In genomic region chr16:83973077-83973476, GRCh38 we compare ENCODE assay signal across 19 cellular contexts. TPM values are rescaled to one million over a fixed set of nuclear protein-coding genes. Genes with fewer than 3 reads are reported as not detected.
DNase-seq lines count a peak whose midpoint lies in the region; ATAC-seq lines count a peak whose summit lies in the region.
"Had no signal": no experiment of that assay in that cellular context is flagged by ENCODE, and none has a peak within 500 bp of the region (broad histone marks: within the 10 kb centered on the region; RNA-seq: fewer than 3 reads in every experiment).

No MANE protein-coding gene starts in this region.

- H2BK120ac ChIP-seq in neuronal stem cell (ENCODE audit: low read depth, low read length): no peak overlapping the region

- H3K4me3 ChIP-seq in NT2/D1 (ENCODE audit: insufficient read length, low read depth): no peak overlapping the region
- H3K4me3 ChIP-seq in neuronal stem cell (ENCODE audit: low read length in 2 of 2): no peak overlapping the region
- H3K4me3 ChIP-seq in aorta (ENCODE audit: low read length in 2 of 2): no peak overlapping the region
- H3K4me3 ChIP-seq: A549 had no signal

- no peak overlapping the region for H2BK15ac ChIP-seq in neuronal stem cell (ENCODE audit: low read length)

- H2BK5ac ChIP-seq in neuronal stem cell (ENCODE audit: low read length): no peak overlapping the region

- WGBS in neuronal stem cell (ENCODE audit: extremely low coverage in 2 of 2, insufficient read length in 2 of 2, insufficient replicate concordance in 1 of 2), 2 donors: no CpG with 5 or more reads among the region's 10 CpGs
- 85 to 86% methylated on average over 10 of the region's 10 CpGs for WGBS in aorta, 2 donors

- no peak overlapping the region for H4K91ac ChIP-seq in neuronal stem cell (ENCODE audit: low read depth, low read length, poor library complexity)

- H3K14ac ChIP-seq in neuronal stem cell (ENCODE audit: low read length): peak overlapping the region; percentile 28

- no peak overlapping the region for H3K4me2 ChIP-seq in neuronal stem cell (ENCODE audit: insufficient read depth, low read length, poor library complexity, severe bottlenecking)
- H3K4me2 ChIP-seq: A549 had no signal

- H2BK12ac ChIP-seq in neuronal stem cell (ENCODE audit: low read length): no peak overlapping the region

- H3K36me3 ChIP-seq in NT2/D1 (ENCODE audit: insufficient read depth, insufficient read length, low read length) (no peaks in the 10 kb centered on the region), neuronal stem cell (replicated peaks in 1 of 2; ENCODE audit: control insufficient read depth in 2 of 2, insufficient read depth in 2 of 2, low read length in 2 of 2) (peaks cover 0 to 4% of the 10 kb centered on the region in 2 donors), aorta (ENCODE audit: control insufficient read depth in 1 of 2, insufficient read depth in 2 of 2, low read length in 1 of 2) (no peaks in the 10 kb centered on the region)

- intact Hi-C loops in Right ventricle myocardium inferior (cut with DNase I) (no loop called here), cardiac septum (cut with DNase I) (no loop called here), aorta (cut with DNase I) (no loop called here)

- peak overlapping the region; percentile 65 for H3K18ac ChIP-seq in neuronal stem cell (ENCODE audit: low read length)

- H3K9me3 ChIP-seq in NT2/D1 (ENCODE audit: insufficient read depth, low read length) (peaks cover 11% of the 10 kb centered on the region), neuronal stem cell (replicated peaks in 1 of 2; ENCODE audit: control insufficient read depth in 2 of 2, insufficient read depth in 1 of 2, low read depth in 1 of 2, low read length in 2 of 2) (peaks cover 0 to 14% of the 10 kb centered on the region in 2 donors), aorta (ENCODE audit: control insufficient read depth, low read length) (no peaks in the 10 kb centered on the region)

- no peak overlapping the region for H3K27ac ChIP-seq in neuronal stem cell (replicated peaks; ENCODE audit: low read length)
- H3K27ac ChIP-seq in aorta (ENCODE audit: low read depth in 1 of 2, low read length in 2 of 2): no peak overlapping the region
- H3K27ac ChIP-seq: 22Rv1, A549, C4-2B had no signal

- no peak for ATAC-seq in Right ventricle myocardium inferior
- no peak for ATAC-seq in aorta (ENCODE audit: low FRiP score)
- no peak for ATAC-seq in esophagus mucosa
- ATAC-seq: HCT116, HepG2 had no signal

- H3K79me1 ChIP-seq in neuronal stem cell (ENCODE audit: low read depth, low read length): peaks cover 2% of the 10 kb centered on the region

- no peak overlapping the region for H2AFZ ChIP-seq in neuronal stem cell (ENCODE audit: low read length)

- H3K4ac ChIP-seq in neuronal stem cell (ENCODE audit: low read length): no peak overlapping the region

- peak; percentile 25 for DNase-seq in Right ventricle myocardium inferior (ENCODE audit: missing footprints)
- DNase-seq in cardiac septum (ENCODE audit: low spot score): no peak
- no peak for DNase-seq in NT2/D1 (ENCODE audit: low read depth, low spot score)
- DNase-seq in neuronal stem cell (ENCODE audit: low spot score): no peak
- DNase-seq in aorta: peak; percentile 31 to 34
- DNase-seq in stimulated activated CD4-positive, alpha-beta T cell treated with anti-CD3 and anti-CD28 coated beads, Interleukin-4, amount 100 ng/mL, for 1 hour: no peak
- DNase-seq: AML-193; CD4-positive, alpha-beta memory T cell; DMS153; DMS79; GDM1; GOT3 had no signal

- H3K9ac ChIP-seq in NT2/D1 (ENCODE audit: insufficient read length, low read depth) (peak overlapping the region; percentile 25), neuronal stem cell (ENCODE audit: low read depth, low read length, poor library complexity) (no peak overlapping the region)

- H4K8ac ChIP-seq in neuronal stem cell (ENCODE audit: low read depth, low read length): no peak overlapping the region

- H2AK5ac ChIP-seq in neuronal stem cell (ENCODE audit: low read depth, low read length): peak overlapping the region; percentile 10

- H3K4me1 ChIP-seq in NT2/D1 (ENCODE audit: insufficient read depth, insufficient read length) (peaks cover 31% of the 10 kb centered on the region), neuronal stem cell (ENCODE audit: control insufficient read depth in 2 of 2, insufficient read depth in 1 of 2, low read depth in 1 of 2, low read length in 2 of 2) (peaks cover 8 to 10% of the 10 kb centered on the region in 2 donors), aorta (ENCODE audit: control insufficient read depth in 1 of 2, insufficient read depth in 2 of 2, low read length in 2 of 2) (no peaks in the 10 kb centered on the region)
- H3K4me1 ChIP-seq: A549 had no signal

- H3K27me3 ChIP-seq in NT2/D1 (ENCODE audit: insufficient read depth, insufficient read length) (peaks cover 11% of the 10 kb centered on the region), neuronal stem cell (ENCODE audit: control insufficient read depth in 3 of 3, insufficient read depth in 3 of 3, low read depth in 1 of 3, low read length in 3 of 3) (peaks cover 0 to 2% (median 0%) of the 10 kb centered on the region in 3 experiments), aorta (ENCODE audit: control insufficient read depth in 1 of 2, insufficient read depth in 2 of 2, low read length in 1 of 2) (no peaks in the 10 kb centered on the region)

- peak overlapping the region; percentile 28 for H3K23ac ChIP-seq in neuronal stem cell (ENCODE audit: low read depth, low read length, poor library complexity)

RNA-seq across cellular contexts. Expression of gene NECAB2, which starts 5.0 kb away (rescaled TPM):
- total RNA-seq in Right ventricle myocardium inferior (1.8 TPM), cardiac septum (2.5 TPM), aorta (under 1 TPM; 0.23 to 0.75 TPM), esophagus mucosa (not detected)
- 23.1 TPM for polyA plus RNA-seq in neuronal stem cell (2013, experiment 1 of 2)
- 20.8 TPM for polyA plus RNA-seq in neuronal stem cell (2013, experiment 2 of 2)
- polyA plus RNA-seq in aorta: not detected
- total RNA-seq: CD4-positive, alpha-beta memory T cell; Daoy had no signal
- polyA plus RNA-seq: CD4-positive, alpha-beta memory T cell had no signal

RNA-seq across cellular contexts. Expression of gene OSGIN1, which starts 20.0 kb away (rescaled TPM):
- total RNA-seq in Right ventricle myocardium inferior (8.2 TPM), cardiac septum (12.6 TPM), aorta (10 to 100 TPM; 10.3 to 13.6 TPM), esophagus mucosa (5.6 TPM)
- 0.20 TPM for polyA plus RNA-seq in neuronal stem cell (2013, experiment 1 of 2)
- 0.25 TPM for polyA plus RNA-seq in neuronal stem cell (2013, experiment 2 of 2)
- 10 to 100 TPM; 10.0 to 13.7 TPM for polyA plus RNA-seq in aorta

Comparison
In these comparisons a context has a peak if more than half of its experiments do, and no peak if none do; other contexts are left out.
1. DNase-seq: peak in Right ventricle myocardium inferior (single experiment) and aorta (2 of 2); none in cardiac septum (single experiment), NT2/D1 (single experiment), neuronal stem cell (single experiment) and stimulated activated CD4-positive, alpha-beta T cell treated with anti-CD3 and anti-CD28 coated beads, Interleukin-4, amount 100 ng/mL, for 1 hour (single experiment).